ENCODE assay signal across 8 cellular contexts in the genomic region with DNA sequence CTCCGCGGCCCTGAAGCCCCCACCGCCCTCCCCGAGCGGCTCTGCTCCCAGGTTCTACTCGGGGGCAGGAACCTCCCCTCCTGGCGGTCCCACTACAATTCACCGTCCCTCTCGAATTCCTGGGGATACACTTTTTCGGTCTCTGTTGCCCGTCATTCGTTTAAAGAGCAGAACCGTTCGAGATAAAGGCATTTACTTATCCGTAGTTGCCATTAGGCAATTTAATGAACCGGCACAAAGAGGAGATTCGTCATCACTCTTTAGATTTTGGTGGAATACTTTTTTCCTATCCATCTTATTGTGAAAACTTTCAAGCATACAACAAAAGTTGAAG. TPM values are rescaled to one million over a fixed set of nuclear protein-coding genes. Genes with fewer than 3 reads are reported as not detected.
DNase-seq lines count a peak whose midpoint lies in the region; ATAC-seq and TF ChIP-seq lines count a peak whose summit lies in the region.

No MANE protein-coding gene starts in this region.

- H3K79me2 ChIP-seq in OCI-LY1 (ENCODE audit: insufficient read depth, low read length), result peaks cover 34% of the 10 kb centered on the region

- H3K9me3 Mint-ChIP-seq in progenitor cell of endocrine pancreas (ENCODE audit: low read depth), result no peaks in the 10 kb centered on the region
- no peaks in the 10 kb centered on the region for H3K9me3 Mint-ChIP-seq in activated T-cell treated with anti-CD3 and anti-CD28 coated beads, Interleukin-2, amount 50 U/mL, for 24 hours

- peaks cover 25% of the 10 kb centered on the region for H3K36me3 Mint-ChIP-seq in progenitor cell of endocrine pancreas (ENCODE audit: insufficient read depth)
- no peaks in the 10 kb centered on the region for H3K36me3 Mint-ChIP-seq in activated T-cell treated with anti-CD3 and anti-CD28 coated beads, Interleukin-2, amount 50 U/mL, for 24 hours (ENCODE audit: low read depth)

- no peaks in the 10 kb centered on the region for H3K9me3 ChIP-seq in OCI-LY1 (ENCODE audit: low read length)

- H3K36me3 ChIP-seq in OCI-LY1 (ENCODE audit: insufficient read depth, low read length), result peaks cover 37% of the 10 kb centered on the region

- H4K20me1 ChIP-seq in OCI-LY1 (ENCODE audit: insufficient read depth, low read length), result no peaks in the 10 kb centered on the region

- H3K4me1 ChIP-seq in OCI-LY1 (ENCODE audit: insufficient read depth, low read length, severe bottlenecking), result peaks cover 53% of the 10 kb centered on the region

- H2AFZ ChIP-seq in OCI-LY1 (ENCODE audit: low read length), result peak overlapping the region; percentile 69; the same call in 1 of the 2 replicates

- peak overlapping the region; percentile 64 for H3K4me3 ChIP-seq in GM12875 (ENCODE audit: low read depth, low read length)
- H3K4me3 ChIP-seq in OCI-LY1 (ENCODE audit: low read depth, low read length, poor library complexity, severe bottlenecking), result peak overlapping the region; percentile 78

- H3K4me2 ChIP-seq in OCI-LY1 (ENCODE audit: low read length), result peak overlapping the region; percentile 99

- TF ChIP-seq CTCF in GM12875 (IDR thresholded peaks at IDR 0.05; ENCODE audit: borderline replicate concordance, insufficient read depth, low read depth, low read length) (no peak), OCI-LY1 (IDR thresholded peaks at IDR 0.05; ENCODE audit: low read length) (no peak), progenitor cell of endocrine pancreas (IDR thresholded peaks at IDR 0.05; ENCODE audit: unreplicated experiment) (no peak)

- no peaks in the 10 kb centered on the region for H3K27me3 ChIP-seq in OCI-LY1 (ENCODE audit: insufficient read depth, low read length)

- DNase-seq in epithelial cell of prostate (ENCODE audit: low read depth, low spot score) (no peak), progenitor cell of endocrine pancreas (ENCODE audit: low spot score, unreplicated experiment) (no peak), superior temporal gyrus (ENCODE audit: extremely low spot score) (no peak), mucosa of gallbladder (ENCODE audit: low spot score) (no peak)
- DNase-seq in activated T-cell treated with anti-CD3 and anti-CD28 coated beads, Interleukin-2, amount 50 U/mL, for 24 hours, result no peak

- no peaks in the 10 kb centered on the region for H3K9me2 ChIP-seq in OCI-LY1 (ENCODE audit: low read depth, low read length)

- peak overlapping the region; percentile 95 for H3K9ac ChIP-seq in OCI-LY1 (ENCODE audit: low read length)

- ATAC-seq in GM21526 (IDR thresholded peaks at IDR 0.05; ENCODE audit: low FRiP score, unreplicated experiment), result no peak

- peaks cover 24% of the 10 kb centered on the region for H3K4me1 Mint-ChIP-seq in progenitor cell of endocrine pancreas (ENCODE audit: low read depth)
- peaks cover 14% of the 10 kb centered on the region for H3K4me1 Mint-ChIP-seq in activated T-cell treated with anti-CD3 and anti-CD28 coated beads, Interleukin-2, amount 50 U/mL, for 24 hours (ENCODE audit: low read depth)

- peak overlapping the region; percentile 73 for H3K4me3 Mint-ChIP-seq in progenitor cell of endocrine pancreas (ENCODE audit: low read depth)
- no peak overlapping the region for H3K4me3 Mint-ChIP-seq in activated T-cell treated with anti-CD3 and anti-CD28 coated beads, Interleukin-2, amount 50 U/mL, for 24 hours

- peaks cover 10% of the 10 kb centered on the region; the same call in 1 of the 2 replicates for H3F3A ChIP-seq in OCI-LY1 (ENCODE audit: insufficient read depth, low read length)

- H3K27ac Mint-ChIP-seq in progenitor cell of endocrine pancreas, result peak overlapping the region; percentile 97
- no peak overlapping the region for H3K27ac Mint-ChIP-seq in activated T-cell treated with anti-CD3 and anti-CD28 coated beads, Interleukin-2, amount 50 U/mL, for 24 hours

- peak overlapping the region; percentile 89 for H3K27ac ChIP-seq in OCI-LY1 (ENCODE audit: low read depth, low read length, poor library complexity, severe bottlenecking)
- peak overlapping the region; percentile 88 for H3K27ac ChIP-seq in epithelial cell of prostate

- no peaks in the 10 kb centered on the region for H3K27me3 Mint-ChIP-seq in progenitor cell of endocrine pancreas
- peaks cover 70% of the 10 kb centered on the region for H3K27me3 Mint-ChIP-seq in activated T-cell treated with anti-CD3 and anti-CD28 coated beads, Interleukin-2, amount 50 U/mL, for 24 hours

RNA-seq across cellular contexts. Expression of a gene that starts 1.1 kb away (rescaled TPM):
- 1,528 and 1,533 TPM in 2 replicates for total RNA-seq in progenitor cell of endocrine pancreas
- total RNA-seq in mucosa of gallbladder, result 2,531 TPM

RNA-seq across cellular contexts. Expression of a gene that starts 52.3 kb away (rescaled TPM):
- total RNA-seq in progenitor cell of endocrine pancreas, result 16.8 and 18.3 TPM in 2 replicates
- 20.6 TPM for total RNA-seq in mucosa of gallbladder
